Comparison of ENCODE assay signal across 8 cellular contexts in the genomic region with DNA sequence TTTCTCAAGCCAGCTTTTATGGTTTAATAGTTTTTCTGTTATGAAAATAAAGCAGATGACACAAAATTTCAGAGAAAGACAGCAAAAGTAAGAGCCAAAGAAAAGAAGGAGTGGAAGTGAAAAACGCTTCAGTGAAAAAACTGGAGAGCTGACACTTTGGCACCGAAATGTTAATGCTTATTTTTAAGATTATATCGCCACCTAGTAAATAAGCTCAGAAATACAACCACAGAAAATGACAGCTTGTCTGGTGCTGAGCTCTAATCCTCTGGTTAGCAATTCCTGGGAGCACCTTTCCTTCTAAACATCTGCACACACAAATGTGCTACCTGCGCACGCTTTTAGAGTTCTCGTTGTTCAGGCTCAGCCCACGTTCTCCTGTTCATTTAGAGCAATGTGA.
DNase-seq lines count a peak whose midpoint lies in the region; ATAC-seq and TF ChIP-seq lines count a peak whose summit lies in the region.

No MANE protein-coding gene starts in this region.

- H3K36me3 Mint-ChIP-seq in stimulated activated naive B cell treated with anti-CD40 and anti-IgM and Interleukin-4, amounts not matched to agents 10 μg/mL and 1 μg/mL and 100 μg/mL, for 72 hours = no peaks in the 10 kb centered on the region

- H3K36me3 ChIP-seq in GM06990 (ENCODE audit: control insufficient read depth, insufficient read depth, low read length) = no peaks in the 10 kb centered on the region
- no peaks in the 10 kb centered on the region for H3K36me3 ChIP-seq in WERI-Rb-1

- peak; percentile 45 for TF ChIP-seq CTCF in GM06990 (IDR thresholded peaks at IDR 0.05; ENCODE audit: insufficient read depth, low read length, poor library complexity, severe bottlenecking)
- TF ChIP-seq CTCF in WERI-Rb-1 (IDR thresholded peaks at IDR 0.05; ENCODE audit: low read depth, low read length) = 0 out of 2 replicates have a peak, but pooled peaks have one; percentile 20

- ATAC-seq in stimulated activated naive B cell treated with anti-CD40 and anti-IgM and Interleukin-4, amounts not matched to agents 10 μg/mL and 1 μg/mL and 100 μg/mL, for 72 hours (replicated peaks) = peak; percentile 52 to 55
- no peak for ATAC-seq in GM19395 (IDR thresholded peaks at IDR 0.05; ENCODE audit: unreplicated experiment)

- H3K27ac ChIP-seq in WERI-Rb-1 = no peak overlapping the region

- no peaks in the 10 kb centered on the region for H3K9me3 Mint-ChIP-seq in stimulated activated naive B cell treated with anti-CD40 and anti-IgM and Interleukin-4, amounts not matched to agents 10 μg/mL and 1 μg/mL and 100 μg/mL, for 72 hours

- H3K4me1 Mint-ChIP-seq in stimulated activated naive B cell treated with anti-CD40 and anti-IgM and Interleukin-4, amounts not matched to agents 10 μg/mL and 1 μg/mL and 100 μg/mL, for 72 hours = no peaks in the 10 kb centered on the region

- no peak overlapping the region for H3K4me3 Mint-ChIP-seq in stimulated activated naive B cell treated with anti-CD40 and anti-IgM and Interleukin-4, amounts not matched to agents 10 μg/mL and 1 μg/mL and 100 μg/mL, for 72 hours

- H3K27me3 ChIP-seq in GM06990 (replicated peaks; ENCODE audit: control insufficient read depth, insufficient read depth, low read length) (no peaks in the 10 kb centered on the region), WERI-Rb-1 (ENCODE audit: insufficient read depth, low read depth, severe bottlenecking) (no peaks in the 10 kb centered on the region)

- no peaks in the 10 kb centered on the region for H3K9me3 ChIP-seq in WERI-Rb-1 (ENCODE audit: severe bottlenecking)

- no peak overlapping the region for H3K27ac Mint-ChIP-seq in stimulated activated naive B cell treated with anti-CD40 and anti-IgM and Interleukin-4, amounts not matched to agents 10 μg/mL and 1 μg/mL and 100 μg/mL, for 72 hours

- H3K4me3 ChIP-seq in GM06990 (replicated peaks; ENCODE audit: low read depth, low read length) (no peak overlapping the region), WERI-Rb-1 (ENCODE audit: low read depth, low read length) (no peak overlapping the region)

- peaks cover 11 to 17% of the 10 kb centered on the region in 2 donors for H3K27me3 Mint-ChIP-seq in stimulated activated naive B cell treated with anti-CD40 and anti-IgM and Interleukin-4, amounts not matched to agents 10 μg/mL and 1 μg/mL and 100 μg/mL, for 72 hours

- DNase-seq in GM06990 (ENCODE audit: extremely low read depth, insufficient read length) = peak; percentile 1
- DNase-seq in HCEC 1CT = peak; percentile 42
- peak; percentile 38 for DNase-seq in NCI-H1694 (lab: John Stamatoyannopoulos, UW)
- peak; percentile 15 for DNase-seq in WERI-Rb-1
- peak; percentile 4 for DNase-seq in hepatic stellate cell (ENCODE audit: low spot score)
- no peak for DNase-seq in stimulated activated naive B cell treated with anti-CD40 and anti-IgM and Interleukin-4, amounts not matched to agents 10 μg/mL and 1 μg/mL and 100 μg/mL, for 72 hours
- no peak for DNase-seq in activated CD4-positive, alpha-beta T cell treated with anti-CD3 and anti-CD28 coated beads, Interleukin-2, amount 50 U/mL, for 48 hours

Comparison
In these comparisons a context has a peak if more than half of its experiments do, and no peak if none do; other contexts are left out.
1. DNase-seq: peak in GM06990 (single experiment), HCEC 1CT (single experiment), NCI-H1694 (single experiment), WERI-Rb-1 (single experiment) and hepatic stellate cell (single experiment); none in stimulated activated naive B cell treated with anti-CD40 and anti-IgM and Interleukin-4, amounts not matched to agents 10 μg/mL and 1 μg/mL and 100 μg/mL, for 72 hours (single experiment) and activated CD4-positive, alpha-beta T cell treated with anti-CD3 and anti-CD28 coated beads, Interleukin-2, amount 50 U/mL, for 48 hours (0 of 2).